ENCODE assay signal across 10 cellular contexts in the genomic region with DNA sequence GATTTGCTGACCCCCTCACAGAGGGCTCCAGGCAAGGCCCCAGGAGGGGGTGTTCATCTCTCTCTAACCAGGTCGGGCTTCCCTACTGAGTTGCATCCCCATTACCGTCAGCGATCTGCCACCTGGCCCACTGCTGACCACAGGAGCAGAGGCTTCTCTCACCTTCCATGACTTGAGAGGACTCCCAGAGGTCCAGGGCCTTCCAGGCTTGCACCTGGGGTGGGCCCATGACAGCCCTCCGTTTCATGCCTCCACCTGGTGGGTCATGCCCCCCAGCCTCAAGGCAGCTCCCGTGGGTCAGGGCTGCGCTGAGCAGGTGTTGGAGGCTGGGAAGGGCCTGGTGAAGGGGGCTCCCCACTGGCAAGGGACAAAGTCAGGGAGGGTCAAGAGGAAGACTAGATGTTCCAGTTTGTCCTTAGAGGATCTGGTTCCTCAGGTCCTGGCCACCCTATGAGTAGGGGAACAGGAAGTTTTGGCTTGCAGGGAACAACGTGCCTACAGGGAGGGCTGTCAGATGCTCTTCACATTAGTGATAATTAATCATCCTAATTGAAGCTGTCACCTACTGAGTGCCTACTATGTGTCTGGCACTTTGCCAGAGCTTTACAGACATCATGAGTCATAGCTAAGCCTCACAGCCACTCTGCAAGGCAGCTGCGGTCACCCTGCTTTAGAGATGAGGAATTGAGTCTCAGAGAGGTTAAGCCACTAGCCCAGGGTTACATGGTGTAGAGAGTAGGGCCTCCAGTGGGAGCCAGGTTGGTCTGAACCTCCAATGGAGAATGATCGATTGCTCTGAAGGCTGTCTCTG. TPM values are rescaled to one million over a fixed set of nuclear protein-coding genes. Genes with fewer than 3 reads are reported as not detected.
DNase-seq lines count a peak whose midpoint lies in the region; ATAC-seq and TF ChIP-seq lines count a peak whose summit lies in the region.
"Had no signal": no experiment of that assay in that cellular context is flagged by ENCODE, and none has a peak within 500 bp of the region (broad histone marks: within the 10 kb centered on the region; RNA-seq: fewer than 3 reads in every experiment).

No MANE protein-coding gene starts in this region.

- H3K9me3 Mint-ChIP-seq in CD14-positive monocyte: peaks cover 0 to 1% (median 0%) of the 10 kb centered on the region in 7 donors

- intact Hi-C loops in CD14-positive monocyte (cut with micrococcal nuclease): no loop called here

- no peaks in the 10 kb centered on the region for H3K36me3 Mint-ChIP-seq in CD14-positive monocyte

- no peak overlapping the region for H3K4me3 Mint-ChIP-seq in CD14-positive monocyte

- H3K27me3 Mint-ChIP-seq in CD14-positive monocyte (ENCODE audit: low read depth in 3 of 3): peaks cover 0 to 5% (median 1%) of the 10 kb centered on the region in 3 donors

- no peak for TF ChIP-seq CTCF in CD14-positive monocyte (IDR thresholded peaks at IDR 0.05)

- peak; percentile 85 for ATAC-seq in GM19351 (IDR thresholded peaks at IDR 0.05; ENCODE audit: unreplicated experiment)
- no peak for ATAC-seq in HG02678 (IDR thresholded peaks at IDR 0.05; ENCODE audit: unreplicated experiment)
- no peak for ATAC-seq in GM21737 (IDR thresholded peaks at IDR 0.05; ENCODE audit: unreplicated experiment)
- no peak for ATAC-seq in HG03139 (IDR thresholded peaks at IDR 0.05; ENCODE audit: unreplicated experiment)

- DNase-seq in CD14-positive monocyte (ENCODE audit: low spot score) (peak; percentile 86), NCI-H510A (lab: John Stamatoyannopoulos, UW) (peak; percentile 77), erythroblast (lab: John Stamatoyannopoulos, UW) (peak; percentile 36 to 61), T-helper 1 cell (no peak)
- DNase-seq: activated CD4-positive, CD25-positive, alpha-beta regulatory T cell; colonic mucosa had no signal

- H3K4me1 Mint-ChIP-seq in CD14-positive monocyte: peaks cover 14% of the 10 kb centered on the region

- no peak for TF ChIP-seq POLR2A in erythroblast (IDR thresholded peaks at IDR 0.05; ENCODE audit: low read length)

- peak overlapping the region in 3 of 7 donors; percentile 6 to 55 (median 53) for H3K27ac Mint-ChIP-seq in CD14-positive monocyte

RNA-seq across cellular contexts. Expression of a gene that starts 13.8 kb away (rescaled TPM):
- 100 to 1,000 TPM; 868 to 935 TPM for polyA plus RNA-seq in CD14-positive monocyte

Comparison
In these comparisons a context has a peak if more than half of its experiments do, and no peak if none do; other contexts are left out.
1. DNase-seq: peak in CD14-positive monocyte (single experiment), NCI-H510A (single experiment) and erythroblast (2 of 2); none in T-helper 1 cell (0 of 5).